ENCODE assay signal across 16 cellular contexts in genomic region chr1:86195281-86195680, GRCh38. TPM values are rescaled to one million over a fixed set of nuclear protein-coding genes. Genes with fewer than 3 reads are reported as not detected.
DNase-seq lines count a peak whose midpoint lies in the region; ATAC-seq and TF ChIP-seq lines count a peak whose summit lies in the region.
"Had no signal": no experiment of that assay in that cellular context is flagged by ENCODE, and none has a peak within 500 bp of the region (broad histone marks: within the 10 kb centered on the region; RNA-seq: fewer than 3 reads in every experiment).

No MANE protein-coding gene starts in this region.

- H3K9ac ChIP-seq in neuronal stem cell (ENCODE audit: low read depth, low read length, poor library complexity) = no peak overlapping the region

- H3K36me3 Mint-ChIP-seq in GM23338 (ENCODE audit: low read depth) (no peaks in the 10 kb centered on the region), brain (no peaks in the 10 kb centered on the region)

- no peaks in the 10 kb centered on the region for H3K79me2 ChIP-seq in GM23338 (replicated peaks; ENCODE audit: insufficient read depth)

- no peaks in the 10 kb centered on the region for H3K79me1 ChIP-seq in neuronal stem cell (ENCODE audit: low read depth, low read length)

- no peaks in the 10 kb centered on the region for H3K9me3 ChIP-seq in neuronal stem cell (replicated peaks in 1 of 2; ENCODE audit: control insufficient read depth in 2 of 2, insufficient read depth in 1 of 2, low read depth in 1 of 2, low read length in 2 of 2)
- H3K9me3 ChIP-seq in Peyer's patch = no peaks in the 10 kb centered on the region

- no peak overlapping the region for H3K4me3 Mint-ChIP-seq in GM23338
- peak overlapping the region in 3 of 5 experiments; percentile 6 to 35 (median 21) for H3K4me3 Mint-ChIP-seq in brain

- peak; percentile 2 for DNase-seq in Ammon's horn (ENCODE audit: low spot score)
- DNase-seq in GM23338 (ENCODE audit: low spot score) = peak; percentile 6
- peak; percentile 14 for DNase-seq in neuronal stem cell (ENCODE audit: low spot score)
- DNase-seq in Peyer's patch = no peak
- no peak for DNase-seq in stimulated activated CD4-positive, alpha-beta T cell treated with anti-CD3 and anti-CD28 coated beads, Interleukin-1b, Interleukin-23, amount 100 ng/mL, for 48 hours
- no peak for DNase-seq in NCI-H526 treated with DMSO at 0.1 percent for 48 hours (lab: John Stamatoyannopoulos, UW)
- DNase-seq: ACHN, AML-193, DMS79, KBM-7, NCI-H187, SHP77 treated with DMSO at 0.1 percent for 48 hours, T-helper 1 cell had no signal

- H4K20me1 ChIP-seq in GM23338 (replicated peaks; ENCODE audit: insufficient read depth) = no peaks in the 10 kb centered on the region

- peaks cover 30% of the 10 kb centered on the region for H3K4me1 Mint-ChIP-seq in GM23338
- peaks cover 36% of the 10 kb centered on the region for H3K4me1 Mint-ChIP-seq in brain

- TF ChIP-seq POLR2A in Peyer's patch (IDR thresholded peaks at IDR 0.05) = no peak

- no CpG with 5 or more reads among the region's 2 CpGs for WGBS in neuronal stem cell (ENCODE audit: extremely low coverage in 2 of 2, insufficient read length in 2 of 2, insufficient replicate concordance in 1 of 2), 2 donors

- H3K36me3 ChIP-seq in GM23338 (ENCODE audit: insufficient read depth) = no peaks in the 10 kb centered on the region
- H3K36me3 ChIP-seq in neuronal stem cell (replicated peaks in 1 of 2; ENCODE audit: control insufficient read depth in 2 of 2, insufficient read depth in 2 of 2, low read length in 2 of 2) = no peaks in the 10 kb centered on the region
- no peaks in the 10 kb centered on the region for H3K36me3 ChIP-seq in Peyer's patch

- no peak overlapping the region for H3K18ac ChIP-seq in neuronal stem cell (ENCODE audit: low read length)

- H2BK5ac ChIP-seq in neuronal stem cell (ENCODE audit: low read length) = no peak overlapping the region

- H3K4me3 ChIP-seq in GM23338 = no peak overlapping the region
- H3K4me3 ChIP-seq in neuronal stem cell (ENCODE audit: low read length in 2 of 2) = no peak overlapping the region
- H3K4me3 ChIP-seq in Peyer's patch = no peak overlapping the region

- H3K4me1 ChIP-seq in GM23338 (ENCODE audit: insufficient read depth) (peaks cover 22% of the 10 kb centered on the region), neuronal stem cell (ENCODE audit: control insufficient read depth in 2 of 2, insufficient read depth in 1 of 2, low read depth in 1 of 2, low read length in 2 of 2) (peaks cover 0 to 4% of the 10 kb centered on the region in 2 donors), Peyer's patch (no peaks in the 10 kb centered on the region)

- H3K27me3 Mint-ChIP-seq in GM23338 (ENCODE audit: insufficient read depth, low read depth, poor library complexity) (peaks cover 2% of the 10 kb centered on the region), brain (peaks cover 2% of the 10 kb centered on the region)

- no peak overlapping the region for H4K8ac ChIP-seq in neuronal stem cell (ENCODE audit: low read depth, low read length)

- H3K9me3 Mint-ChIP-seq in GM23338 (no peaks in the 10 kb centered on the region), brain (no peaks in the 10 kb centered on the region)

- no peak overlapping the region for H3K23ac ChIP-seq in neuronal stem cell (ENCODE audit: low read depth, low read length, poor library complexity)

- no peak for TF ChIP-seq CTCF in GM23338 (conservative IDR thresholded peaks at IDR 0.05; ENCODE audit: low read depth in 2 of 2)
- no peak for TF ChIP-seq CTCF in brain (conservative IDR thresholded peaks at IDR 0.05)
- no peak for TF ChIP-seq CTCF in Peyer's patch (IDR thresholded peaks at IDR 0.05)

- no peak overlapping the region for H2AFZ ChIP-seq in GM23338
- no peak overlapping the region for H2AFZ ChIP-seq in neuronal stem cell (ENCODE audit: low read length)

- no peak overlapping the region for H2BK120ac ChIP-seq in neuronal stem cell (ENCODE audit: low read depth, low read length)

- H3F3A ChIP-seq in GM23338 (replicated peaks; ENCODE audit: low read depth) = no peaks in the 10 kb centered on the region

- H3K4ac ChIP-seq in neuronal stem cell (ENCODE audit: low read length) = no peak overlapping the region

- no peak overlapping the region for H4K91ac ChIP-seq in neuronal stem cell (ENCODE audit: low read depth, low read length, poor library complexity)

- no peaks in the 10 kb centered on the region for H3K9me2 ChIP-seq in GM23338 (ENCODE audit: insufficient read depth)

- no peak overlapping the region for H2BK12ac ChIP-seq in neuronal stem cell (ENCODE audit: low read length)

- H3K27me3 ChIP-seq in GM23338 (ENCODE audit: insufficient read depth) = no peaks in the 10 kb centered on the region
- no peaks in the 10 kb centered on the region for H3K27me3 ChIP-seq in neuronal stem cell (ENCODE audit: control insufficient read depth in 3 of 3, insufficient read depth in 3 of 3, low read depth in 1 of 3, low read length in 3 of 3)
- H3K27me3 ChIP-seq in Peyer's patch = no peaks in the 10 kb centered on the region

- H3K4me2 ChIP-seq in GM23338 = no peak overlapping the region
- no peak overlapping the region for H3K4me2 ChIP-seq in neuronal stem cell (ENCODE audit: insufficient read depth, low read length, poor library complexity, severe bottlenecking)

- peak; percentile 30; the same call in 1 of the 3 replicates for ATAC-seq in GM23338
- ATAC-seq: SK-N-SH treated with all-trans-retinoic acid at 6 μM for 48 hours had no signal

- no peak overlapping the region for H3K27ac ChIP-seq in GM23338 (ENCODE audit: low read depth)
- peak overlapping the region; percentile 52 for H3K27ac ChIP-seq in neuronal stem cell (replicated peaks; ENCODE audit: low read length)
- H3K27ac ChIP-seq in Peyer's patch = no peak overlapping the region

- H3K27ac Mint-ChIP-seq in GM23338 (no peak overlapping the region), brain (peak overlapping the region in 4 of 5 experiments; percentile 14 to 66 (median 30))

- no peak overlapping the region for H2AK5ac ChIP-seq in neuronal stem cell (ENCODE audit: low read depth, low read length)

- no peak overlapping the region for H3K14ac ChIP-seq in neuronal stem cell (ENCODE audit: low read length)

- H2BK15ac ChIP-seq in neuronal stem cell (ENCODE audit: low read length) = no peak overlapping the region

TF ChIP-seq in GM23338, 12 proteins besides CTCF, POLR2A, EP300 and RAD21:
- TF ChIP-seq ZNF114 (CRISPR knock-in tag; IDR thresholded peaks at IDR 0.05) (no peak), JUNB (IDR thresholded peaks at IDR 0.05; ENCODE audit: unreplicated experiment) (no peak), REST (IDR thresholded peaks at IDR 0.05; ENCODE audit: unreplicated experiment) (no peak), STAT1 (IDR thresholded peaks at IDR 0.05; ENCODE audit: unreplicated experiment) (no peak), POLR2AphosphoS5 (IDR thresholded peaks at IDR 0.05; ENCODE audit: low read depth) (no peak)

RNA-seq across cellular contexts. Expression of gene COL24A1, which starts 38.7 kb away (rescaled TPM):
- 1.3 and 2.1 TPM in 2 replicates for total RNA-seq in GM23338 (2014; rRNA removed; shearing (Covaris generic))
- polyA plus RNA-seq in GM23338 (2016; fragmentation: Nextera tagmentation; extraction: Ambion mirVana) (1.1 and 1.2 TPM in 2 replicates), brain (ENCODE audit: insufficient read depth, low read depth, low replicate concordance) (not detected)
- polyA plus RNA-seq in neuronal stem cell (2013, experiment 1 of 2) = 0.10 TPM
- 0.03 TPM for polyA plus RNA-seq in neuronal stem cell (2013, experiment 2 of 2)
- 1 to 10 TPM in 1 of 4 donors, under 1 TPM in 3; 0.18 to 3.3 (median 0.34) TPM for total RNA-seq in Peyer's patch
- total RNA-seq: G401 had no signal

Comparison
In these comparisons a context has a peak if more than half of its experiments do, and no peak if none do; other contexts are left out.
1. DNase-seq: peak in Ammon's horn (single experiment), GM23338 (single experiment) and neuronal stem cell (single experiment); none in Peyer's patch (0 of 3), stimulated activated CD4-positive, alpha-beta T cell treated with anti-CD3 and anti-CD28 coated beads, Interleukin-1b, Interleukin-23, amount 100 ng/mL, for 48 hours (single experiment) and NCI-H526 treated with DMSO at 0.1 percent for 48 hours (single experiment).